ENCODE assay signal across 14 cellular contexts in genomic region chr16:79267146-79267545, GRCh38.
DNase-seq lines count a peak whose midpoint lies in the region; ATAC-seq and TF ChIP-seq lines count a peak whose summit lies in the region.
"Had no signal": no experiment of that assay in that cellular context is flagged by ENCODE, and none has a peak within 500 bp of the region (broad histone marks: within the 10 kb centered on the region; RNA-seq: fewer than 3 reads in every experiment).

No MANE protein-coding gene starts in this region.

- ATAC-seq in natural killer cell treated with Interleukin-12 subunit alpha and Interleukin-12 subunit beta and Interleukin-15 and Interleukin-18, amount 100 ng/mL, for 72 hours, result no peak
- ATAC-seq in natural killer cell (no peak), HG03039 (IDR thresholded peaks at IDR 0.05; ENCODE audit: unreplicated experiment) (no peak)
- ATAC-seq in activated T-helper 17 cell treated with anti-CD3 and anti-CD28 coated beads, Interleukin-2, amount 50 U/mL, for 72 hours (replicated peaks), result no peak
- ATAC-seq: HepG2 had no signal

- H3K4me1 Mint-ChIP-seq in activated CD4-positive, alpha-beta T cell treated with anti-CD3 and anti-CD28 coated beads, Interleukin-2, amount 10 ng/mL, durations not matched to agents 24 days and 14 days, result peaks cover 73% of the 10 kb centered on the region
- H3K4me1 Mint-ChIP-seq in natural killer cell treated with Interleukin-12 subunit alpha and Interleukin-12 subunit beta and Interleukin-15 and Interleukin-18, amount 100 ng/mL, for 72 hours (ENCODE audit: low read depth in 2 of 2), result peaks cover 51 to 68% of the 10 kb centered on the region in 2 donors
- peaks cover 34 to 43% of the 10 kb centered on the region in 2 donors for H3K4me1 Mint-ChIP-seq in natural killer cell
- peaks cover 83% of the 10 kb centered on the region for H3K4me1 Mint-ChIP-seq in activated T-helper 17 cell treated with anti-CD3 and anti-CD28 coated beads, Interleukin-2, amount 50 U/mL, for 72 hours

- TF ChIP-seq CTCF in natural killer cell (IDR thresholded peaks at IDR 0.05), result no peak

- no peak overlapping the region for H3K4me3 Mint-ChIP-seq in activated CD4-positive, alpha-beta T cell treated with anti-CD3 and anti-CD28 coated beads, Interleukin-2, amount 10 ng/mL, durations not matched to agents 24 days and 14 days
- peak overlapping the region; percentile 76 for H3K4me3 Mint-ChIP-seq in natural killer cell treated with Interleukin-12 subunit alpha and Interleukin-12 subunit beta and Interleukin-15 and Interleukin-18, amount 100 ng/mL, for 72 hours
- no peak overlapping the region for H3K4me3 Mint-ChIP-seq in natural killer cell
- peak overlapping the region; percentile 83 for H3K4me3 Mint-ChIP-seq in activated T-helper 17 cell treated with anti-CD3 and anti-CD28 coated beads, Interleukin-2, amount 50 U/mL, for 72 hours

- intact Hi-C loops in activated CD4-positive, alpha-beta T cell treated with anti-CD3 and anti-CD28 coated beads, Interleukin-2, amount 10 ng/mL, durations not matched to agents 24 days and 14 days (cut with micrococcal nuclease), result loop anchor here (5.0 kb wide), 2 partner anchors 105 to 560 kb away; no protein-coding TSS in a partner anchor
- intact Hi-C loops in natural killer cell (cut with micrococcal nuclease), result no loop called here

- H3K9me3 Mint-ChIP-seq in activated CD4-positive, alpha-beta T cell treated with anti-CD3 and anti-CD28 coated beads, Interleukin-2, amount 10 ng/mL, durations not matched to agents 24 days and 14 days, result peaks cover 23% of the 10 kb centered on the region
- H3K9me3 Mint-ChIP-seq in natural killer cell treated with Interleukin-12 subunit alpha and Interleukin-12 subunit beta and Interleukin-15 and Interleukin-18, amount 100 ng/mL, for 72 hours, result no peaks in the 10 kb centered on the region
- no peaks in the 10 kb centered on the region for H3K9me3 Mint-ChIP-seq in natural killer cell
- H3K9me3 Mint-ChIP-seq in activated T-helper 17 cell treated with anti-CD3 and anti-CD28 coated beads, Interleukin-2, amount 50 U/mL, for 72 hours, result peaks cover 9% of the 10 kb centered on the region

- H3K27ac Mint-ChIP-seq in activated CD4-positive, alpha-beta T cell treated with anti-CD3 and anti-CD28 coated beads, Interleukin-2, amount 10 ng/mL, durations not matched to agents 24 days and 14 days, result peak overlapping the region; percentile 86
- H3K27ac Mint-ChIP-seq in natural killer cell treated with Interleukin-12 subunit alpha and Interleukin-12 subunit beta and Interleukin-15 and Interleukin-18, amount 100 ng/mL, for 72 hours, result peak overlapping the region; percentile 14 to 80
- no peak overlapping the region for H3K27ac Mint-ChIP-seq in natural killer cell
- H3K27ac Mint-ChIP-seq in activated T-helper 17 cell treated with anti-CD3 and anti-CD28 coated beads, Interleukin-2, amount 50 U/mL, for 72 hours, result peak overlapping the region; percentile 94

- peaks cover 3% of the 10 kb centered on the region for H3K27me3 Mint-ChIP-seq in activated CD4-positive, alpha-beta T cell treated with anti-CD3 and anti-CD28 coated beads, Interleukin-2, amount 10 ng/mL, durations not matched to agents 24 days and 14 days
- peaks cover 0 to 21% of the 10 kb centered on the region in 2 donors for H3K27me3 Mint-ChIP-seq in natural killer cell treated with Interleukin-12 subunit alpha and Interleukin-12 subunit beta and Interleukin-15 and Interleukin-18, amount 100 ng/mL, for 72 hours
- H3K27me3 Mint-ChIP-seq in natural killer cell (ENCODE audit: low read depth in 2 of 2), result peaks cover 10% of the 10 kb centered on the region in 2 donors
- H3K27me3 Mint-ChIP-seq in activated T-helper 17 cell treated with anti-CD3 and anti-CD28 coated beads, Interleukin-2, amount 50 U/mL, for 72 hours, result no peaks in the 10 kb centered on the region

- peaks cover 2% of the 10 kb centered on the region for H3K36me3 Mint-ChIP-seq in activated CD4-positive, alpha-beta T cell treated with anti-CD3 and anti-CD28 coated beads, Interleukin-2, amount 10 ng/mL, durations not matched to agents 24 days and 14 days (ENCODE audit: low read depth)
- peaks cover 8% of the 10 kb centered on the region for H3K36me3 Mint-ChIP-seq in natural killer cell treated with Interleukin-12 subunit alpha and Interleukin-12 subunit beta and Interleukin-15 and Interleukin-18, amount 100 ng/mL, for 72 hours
- no peaks in the 10 kb centered on the region for H3K36me3 Mint-ChIP-seq in natural killer cell
- peaks cover 6% of the 10 kb centered on the region for H3K36me3 Mint-ChIP-seq in activated T-helper 17 cell treated with anti-CD3 and anti-CD28 coated beads, Interleukin-2, amount 50 U/mL, for 72 hours (ENCODE audit: low read depth)

- DNase-seq in activated CD4-positive, alpha-beta T cell treated with anti-CD3 and anti-CD28 coated beads, Interleukin-2, amount 10 ng/mL, durations not matched to agents 24 days and 14 days, result no peak
- no peak for DNase-seq in activated CD4-positive, alpha-beta T cell treated with anti-CD3 and anti-CD28 coated beads for 48 hours
- DNase-seq in natural killer cell treated with Interleukin-12 subunit alpha and Interleukin-12 subunit beta and Interleukin-15 and Interleukin-18, amount 100 ng/mL, for 72 hours (ENCODE audit: low spot score), result no peak
- DNase-seq in natural killer cell (no peak), NCI-H1930 (lab: John Stamatoyannopoulos, UW) (no peak)
- no peak for DNase-seq in activated effector memory CD4-positive, alpha-beta T cell treated with anti-CD3 and anti-CD28 coated beads, Interleukin-2, amount 50 U/mL, for 16 hours
- DNase-seq: H7, NCI-H1436, NCI-H2081, NCI-H774, RPMI8226 had no signal

Comparison
In these comparisons a context has a peak if more than half of its experiments do, and no peak if none do; other contexts are left out.
1. H3K27ac Mint-ChIP-seq: peak in activated CD4-positive, alpha-beta T cell treated with anti-CD3 and anti-CD28 coated beads, Interleukin-2, amount 10 ng/mL, durations not matched to agents 24 days and 14 days (single experiment), natural killer cell treated with Interleukin-12 subunit alpha and Interleukin-12 subunit beta and Interleukin-15 and Interleukin-18, amount 100 ng/mL, for 72 hours (2 of 2) and activated T-helper 17 cell treated with anti-CD3 and anti-CD28 coated beads, Interleukin-2, amount 50 U/mL, for 72 hours (single experiment); none in natural killer cell (0 of 2).
2. H3K4me3 Mint-ChIP-seq: peak in natural killer cell treated with Interleukin-12 subunit alpha and Interleukin-12 subunit beta and Interleukin-15 and Interleukin-18, amount 100 ng/mL, for 72 hours (single experiment) and activated T-helper 17 cell treated with anti-CD3 and anti-CD28 coated beads, Interleukin-2, amount 50 U/mL, for 72 hours (single experiment); none in activated CD4-positive, alpha-beta T cell treated with anti-CD3 and anti-CD28 coated beads, Interleukin-2, amount 10 ng/mL, durations not matched to agents 24 days and 14 days (single experiment) and natural killer cell (single experiment).